ENCODE assay signal across 19 cellular contexts in genomic region chr13:85379991-85380390, GRCh38.
DNase-seq lines count a peak whose midpoint lies in the region; ATAC-seq, FAIRE-seq and TF ChIP-seq lines count a peak whose summit lies in the region.
"Had no signal": no experiment of that assay in that cellular context is flagged by ENCODE, and none has a peak within 500 bp of the region (broad histone marks: within the 10 kb centered on the region; RNA-seq: fewer than 3 reads in every experiment).

No MANE protein-coding gene starts in this region.

- H3K9me2 ChIP-seq in MM.1S (replicated peaks; ENCODE audit: insufficient read depth, low read length): no peaks in the 10 kb centered on the region
- H3K9me2 ChIP-seq in SU-DHL-6 (replicated peaks; ENCODE audit: insufficient read depth, low read length): no peaks in the 10 kb centered on the region

- no peak for DNase-seq in A549 (ENCODE audit: low read depth in 1 of 2, low spot score in 1 of 2)
- no peak for DNase-seq in DND-41
- no peak for DNase-seq in MM.1S
- DNase-seq in A172 (ENCODE audit: low spot score): no peak
- no peak for DNase-seq in frontal cortex (ENCODE audit: low spot score in 2 of 2)
- no peak for DNase-seq in stimulated activated CD4-positive, alpha-beta T cell treated with anti-CD3 and anti-CD28 coated beads, Interleukin-4, amount 100 ng/mL, for 4 hours
- DNase-seq: GF-D8, H9, NCI-H1417, NCI-H187, NCI-H2227 treated with DMSO at 0.1 percent for 48 hours, NCI-H524 treated with DMSO at 0.1 percent for 48 hours, T-helper 1 cell had no signal

- H2AFZ ChIP-seq in DND-41 (ENCODE audit: low read depth, low read length) (peak overlapping the region; percentile 58; the same call in 1 of the 2 replicates), MM.1S (ENCODE audit: low read length) (0 out of 2 replicates have a peak overlapping the region, but pooled peaks have one; percentile 24), SU-DHL-6 (ENCODE audit: low read depth, low read length, severe bottlenecking) (no peak overlapping the region)

- 79% methylated on average over 1 of the region's 1 CpG for WGBS in A549 (ENCODE audit: missing lambda C conversion rate)

- no peak for TF ChIP-seq EP300 in A549 (IDR thresholded peaks at IDR 0.05)

- no peak for FAIRE-seq in A549 (lab: Jason Lieb, UNC)
- FAIRE-seq in frontal cortex (lab: Jason Lieb, UNC): no peak
- FAIRE-seq: A204.1, HTR-8/SVneo had no signal

- ATAC-seq in A549 (no peak), DND-41 (ENCODE audit: insufficient read depth, low read depth) (no peak), HG02642 (IDR thresholded peaks at IDR 0.05; ENCODE audit: poor library complexity, unreplicated experiment) (no peak)
- ATAC-seq: SK-N-SH treated with all-trans-retinoic acid at 6 μM for 48 hours had no signal

- H3K4me1 ChIP-seq in A549 (no peaks in the 10 kb centered on the region), DND-41 (ENCODE audit: insufficient read depth, low read length) (peaks cover 8% of the 10 kb centered on the region; the same call in 1 of the 2 replicates), MM.1S (ENCODE audit: low read length) (peaks cover 6% of the 10 kb centered on the region)

- no peaks in the 10 kb centered on the region for H3F3A ChIP-seq in MM.1S (ENCODE audit: insufficient read depth, low read length)
- no peaks in the 10 kb centered on the region for H3F3A ChIP-seq in SU-DHL-6 (ENCODE audit: insufficient read depth)

- CTCF ChIA-PET in A549 (lab: Yijun Ruan, JAX): no interaction called here

- no peaks in the 10 kb centered on the region for H3K36me3 ChIP-seq in DND-41 (ENCODE audit: insufficient read depth, low read length)
- no peaks in the 10 kb centered on the region for H3K36me3 ChIP-seq in MM.1S (replicated peaks; ENCODE audit: insufficient read depth, low read length)
- H3K36me3 ChIP-seq in SU-DHL-6 (ENCODE audit: low read length): no peaks in the 10 kb centered on the region

- TF ChIP-seq RAD21 in A549 (conservative IDR thresholded peaks at IDR 0.05 in 1 of 2, IDR thresholded peaks at IDR 0.05 in 1 of 2): no peak

- H3K27ac ChIP-seq in A549: no peak overlapping the region
- no peak overlapping the region for H3K27ac ChIP-seq in DND-41 (ENCODE audit: low read length)
- H3K27ac ChIP-seq in MM.1S (ENCODE audit: low read length): no peak overlapping the region
- no peak overlapping the region for H3K27ac ChIP-seq in SU-DHL-6 (ENCODE audit: low read depth, low read length)
- H3K27ac ChIP-seq: C4-2B had no signal

- POLR2A ChIA-PET in A549 (lab: Yijun Ruan, JAX): no interaction called here

- TF ChIP-seq POLR2A in A549 (IDR thresholded peaks at IDR 0.05; ENCODE audit: low read length): no peak

- H3K4me3 ChIP-seq in A549 (no peak overlapping the region), DND-41 (ENCODE audit: low read depth in 1 of 2, low read length in 2 of 2) (no peak overlapping the region), MM.1S (ENCODE audit: low read length) (no peak overlapping the region), SU-DHL-6 (ENCODE audit: insufficient read depth, low read length, poor library complexity, severe bottlenecking) (peak overlapping the region; percentile 28)

- no peaks in the 10 kb centered on the region for H4K20me1 ChIP-seq in DND-41 (ENCODE audit: insufficient read depth, low read length)
- H4K20me1 ChIP-seq in MM.1S (ENCODE audit: insufficient read depth, low read length): no peaks in the 10 kb centered on the region
- H4K20me1 ChIP-seq in SU-DHL-6 (ENCODE audit: low read depth, low read length): no peaks in the 10 kb centered on the region

- H3K9me3 ChIP-seq in A549 (no peaks in the 10 kb centered on the region), DND-41 (ENCODE audit: insufficient read depth, low read length, severe bottlenecking) (no peaks in the 10 kb centered on the region), MM.1S (replicated peaks; ENCODE audit: insufficient read depth, low read length) (no peaks in the 10 kb centered on the region), SU-DHL-6 (ENCODE audit: insufficient read depth, low read length) (no peaks in the 10 kb centered on the region)

- TF ChIP-seq CTCF in A549 (IDR thresholded peaks at IDR 0.05): no peak
- TF ChIP-seq CTCF in DND-41 (IDR thresholded peaks at IDR 0.05; ENCODE audit: borderline replicate concordance, extremely low read depth, low read length, poor library complexity, severe bottlenecking): no peak
- no peak for TF ChIP-seq CTCF in MM.1S (IDR thresholded peaks at IDR 0.05; ENCODE audit: low read length)
- TF ChIP-seq CTCF in SU-DHL-6 (IDR thresholded peaks at IDR 0.05; ENCODE audit: insufficient read depth, low read length, poor library complexity, severe bottlenecking): no peak

- no peaks in the 10 kb centered on the region for H3K27me3 ChIP-seq in DND-41 (ENCODE audit: insufficient read depth, low read length, poor library complexity)
- no peaks in the 10 kb centered on the region for H3K27me3 ChIP-seq in MM.1S (replicated peaks; ENCODE audit: insufficient read depth, low read length)
- no peaks in the 10 kb centered on the region for H3K27me3 ChIP-seq in SU-DHL-6 (ENCODE audit: low read length)

- H3K79me2 ChIP-seq in DND-41 (ENCODE audit: insufficient read depth, low read length): no peaks in the 10 kb centered on the region
- H3K79me2 ChIP-seq in MM.1S (ENCODE audit: low read length): no peaks in the 10 kb centered on the region
- H3K79me2 ChIP-seq in SU-DHL-6 (ENCODE audit: insufficient read depth, low read length): no peaks in the 10 kb centered on the region

- H3K4me2 ChIP-seq in A549 (peak overlapping the region; percentile 52; the same call in 2 of the 3 replicates), DND-41 (ENCODE audit: insufficient read depth, low read length) (peak overlapping the region; percentile 5; the same call in 1 of the 2 replicates), MM.1S (ENCODE audit: low read depth, low read length) (peak overlapping the region; percentile 37; the same call in 1 of the 2 replicates), SU-DHL-6 (ENCODE audit: low read depth, low read length, poor library complexity, severe bottlenecking) (peak overlapping the region; percentile 48)

- H3K9ac ChIP-seq in DND-41 (ENCODE audit: low read depth, low read length) (no peak overlapping the region), MM.1S (ENCODE audit: low read length) (no peak overlapping the region), SU-DHL-6 (ENCODE audit: low read length) (no peak overlapping the region)

TF ChIP-seq in A549, 52 proteins besides CTCF, POLR2A, EP300 and RAD21:
- TF ChIP-seq JUNB (IDR thresholded peaks at IDR 0.05) (no peak), FOSB (CRISPR knock-in tag; IDR thresholded peaks at IDR 0.05) (no peak), ELK1 (IDR thresholded peaks at IDR 0.05; ENCODE audit: low read depth, low read length) (no peak), HOXB13 (CRISPR knock-in tag; IDR thresholded peaks at IDR 0.05; ENCODE audit: low read depth) (no peak), RNF2 (IDR thresholded peaks at IDR 0.05; ENCODE audit: borderline replicate concordance, low read depth) (no peak), HDAC2 (IDR thresholded peaks at IDR 0.05) (no peak), CEBPB (IDR thresholded peaks at IDR 0.05) (no peak)
- TF ChIP-seq, protein P1, sequence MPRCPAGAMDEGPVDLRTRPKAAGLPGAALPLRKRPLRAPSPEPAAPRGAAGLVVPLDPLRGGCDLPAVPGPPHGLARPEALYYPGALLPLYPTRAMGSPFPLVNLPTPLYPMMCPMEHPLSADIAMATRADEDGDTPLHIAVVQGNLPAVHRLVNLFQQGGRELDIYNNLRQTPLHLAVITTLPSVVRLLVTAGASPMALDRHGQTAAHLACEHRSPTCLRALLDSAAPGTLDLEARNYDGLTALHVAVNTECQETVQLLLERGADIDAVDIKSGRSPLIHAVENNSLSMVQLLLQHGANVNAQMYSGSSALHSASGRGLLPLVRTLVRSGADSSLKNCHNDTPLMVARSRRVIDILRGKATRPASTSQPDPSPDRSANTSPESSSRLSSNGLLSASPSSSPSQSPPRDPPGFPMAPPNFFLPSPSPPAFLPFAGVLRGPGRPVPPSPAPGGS (IDR thresholded peaks at IDR 0.05): no peak
